Comparison of ENCODE assay signal across 1 cellular context in genomic region chr15:89575146-89575655, GRCh38.
TF ChIP-seq lines count a peak whose summit lies in the region.

A gene with protein sequence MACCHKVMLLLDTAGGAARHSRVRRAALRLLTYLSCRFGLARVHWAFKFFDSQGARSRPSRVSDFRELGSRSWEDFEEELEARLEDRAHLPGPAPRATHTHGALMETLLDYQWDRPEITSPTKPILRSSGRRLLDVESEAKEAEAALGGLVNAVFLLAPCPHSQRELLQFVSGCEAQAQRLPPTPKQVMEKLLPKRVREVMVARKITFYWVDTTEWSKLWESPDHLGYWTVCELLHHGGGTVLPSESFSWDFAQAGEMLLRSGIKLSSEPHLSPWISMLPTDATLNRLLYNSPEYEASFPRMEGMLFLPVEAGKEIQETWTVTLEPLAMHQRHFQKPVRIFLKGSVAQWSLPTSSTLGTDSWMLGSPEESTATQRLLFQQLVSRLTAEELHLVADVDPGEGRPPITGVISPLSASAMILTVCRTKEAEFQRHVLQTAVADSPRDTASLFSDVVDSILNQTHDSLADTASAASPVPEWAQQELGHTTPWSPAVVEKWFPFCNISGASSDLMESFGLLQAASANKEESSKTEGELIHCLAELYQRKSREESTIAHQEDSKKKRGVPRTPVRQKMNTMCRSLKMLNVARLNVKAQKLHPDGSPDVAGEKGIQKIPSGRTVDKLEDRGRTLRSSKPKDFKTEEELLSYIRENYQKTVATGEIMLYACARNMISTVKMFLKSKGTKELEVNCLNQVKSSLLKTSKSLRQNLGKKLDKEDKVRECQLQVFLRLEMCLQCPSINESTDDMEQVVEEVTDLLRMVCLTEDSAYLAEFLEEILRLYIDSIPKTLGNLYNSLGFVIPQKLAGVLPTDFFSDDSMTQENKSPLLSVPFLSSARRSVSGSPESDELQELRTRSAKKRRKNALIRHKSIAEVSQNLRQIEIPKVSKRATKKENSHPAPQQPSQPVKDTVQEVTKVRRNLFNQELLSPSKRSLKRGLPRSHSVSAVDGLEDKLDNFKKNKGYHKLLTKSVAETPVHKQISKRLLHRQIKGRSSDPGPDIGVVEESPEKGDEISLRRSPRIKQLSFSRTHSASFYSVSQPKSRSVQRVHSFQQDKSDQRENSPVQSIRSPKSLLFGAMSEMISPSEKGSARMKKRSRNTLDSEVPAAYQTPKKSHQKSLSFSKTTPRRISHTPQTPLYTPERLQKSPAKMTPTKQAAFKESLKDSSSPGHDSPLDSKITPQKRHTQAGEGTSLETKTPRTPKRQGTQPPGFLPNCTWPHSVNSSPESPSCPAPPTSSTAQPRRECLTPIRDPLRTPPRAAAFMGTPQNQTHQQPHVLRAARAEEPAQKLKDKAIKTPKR (N-terminal part only) (plus strand): TSS chr15:89575469. CDS start chr15:89575587, 118 bp downstream.

TF ChIP-seq in K562, 482 proteins besides CTCF, POLR2A, EP300 and RAD21 (continued from another document and continues in another):
- no peak for TF ChIP-seq ZNF407 (IDR thresholded peaks at IDR 0.05; ENCODE audit: low read depth)
- TF ChIP-seq, protein P1, sequence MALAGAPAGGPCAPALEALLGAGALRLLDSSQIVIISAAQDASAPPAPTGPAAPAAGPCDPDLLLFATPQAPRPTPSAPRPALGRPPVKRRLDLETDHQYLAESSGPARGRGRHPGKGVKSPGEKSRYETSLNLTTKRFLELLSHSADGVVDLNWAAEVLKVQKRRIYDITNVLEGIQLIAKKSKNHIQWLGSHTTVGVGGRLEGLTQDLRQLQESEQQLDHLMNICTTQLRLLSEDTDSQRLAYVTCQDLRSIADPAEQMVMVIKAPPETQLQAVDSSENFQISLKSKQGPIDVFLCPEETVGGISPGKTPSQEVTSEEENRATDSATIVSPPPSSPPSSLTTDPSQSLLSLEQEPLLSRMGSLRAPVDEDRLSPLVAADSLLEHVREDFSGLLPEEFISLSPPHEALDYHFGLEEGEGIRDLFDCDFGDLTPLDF (CRISPR knock-in tag; IDR thresholded peaks at IDR 0.05): peak; percentile 60; the same call in 1 of the 2 replicates
- TF ChIP-seq JUND (IDR thresholded peaks at IDR 0.05; ENCODE audit: borderline replicate concordance, low read depth, low read length): 0 out of 2 replicates have a peak, but pooled peaks have one; percentile 2
- TF ChIP-seq JUND (tag; IDR thresholded peaks at IDR 0.05; ENCODE audit: borderline replicate concordance, low read depth, low read length): 0 out of 3 replicates have a peak, but pooled peaks have one; percentile 9
- TF ChIP-seq, protein P2, sequence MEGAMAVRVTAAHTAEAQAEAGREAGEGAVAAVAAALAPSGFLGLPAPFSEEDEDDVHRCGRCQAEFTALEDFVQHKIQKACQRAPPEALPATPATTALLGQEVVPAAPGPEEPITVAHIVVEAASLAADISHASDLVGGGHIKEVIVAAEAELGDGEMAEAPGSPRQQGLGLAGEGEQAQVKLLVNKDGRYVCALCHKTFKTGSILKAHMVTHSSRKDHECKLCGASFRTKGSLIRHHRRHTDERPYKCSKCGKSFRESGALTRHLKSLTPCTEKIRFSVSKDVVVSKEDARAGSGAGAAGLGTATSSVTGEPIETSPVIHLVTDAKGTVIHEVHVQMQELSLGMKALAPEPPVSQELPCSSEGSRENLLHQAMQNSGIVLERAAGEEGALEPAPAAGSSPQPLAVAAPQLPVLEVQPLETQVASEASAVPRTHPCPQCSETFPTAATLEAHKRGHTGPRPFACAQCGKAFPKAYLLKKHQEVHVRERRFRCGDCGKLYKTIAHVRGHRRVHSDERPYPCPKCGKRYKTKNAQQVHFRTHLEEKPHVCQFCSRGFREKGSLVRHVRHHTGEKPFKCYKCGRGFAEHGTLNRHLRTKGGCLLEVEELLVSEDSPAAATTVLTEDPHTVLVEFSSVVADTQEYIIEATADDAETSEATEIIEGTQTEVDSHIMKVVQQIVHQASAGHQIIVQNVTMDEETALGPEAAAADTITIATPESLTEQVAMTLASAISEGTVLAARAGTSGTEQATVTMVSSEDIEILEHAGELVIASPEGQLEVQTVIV (CRISPR knock-in tag; IDR thresholded peaks at IDR 0.05; ENCODE audit: borderline replicate concordance): no peak
- no peak for TF ChIP-seq CBX8 (IDR thresholded peaks at IDR 0.05; ENCODE audit: borderline replicate concordance, extremely low read depth, low read depth, low read length, poor library complexity, severe bottlenecking)
- TF ChIP-seq NFIC (IDR thresholded peaks at IDR 0.05): peak; percentile 95
- TF ChIP-seq ARID1B (IDR thresholded peaks at IDR 0.05): no peak
- peak; percentile 89 for TF ChIP-seq E2F3 (CRISPR knock-in tag; IDR thresholded peaks at IDR 0.05)
- TF ChIP-seq FIP1L1 (IDR thresholded peaks at IDR 0.05; ENCODE audit: low read depth, low read length, poor library complexity, severe bottlenecking): no peak
- TF ChIP-seq, protein P3, sequence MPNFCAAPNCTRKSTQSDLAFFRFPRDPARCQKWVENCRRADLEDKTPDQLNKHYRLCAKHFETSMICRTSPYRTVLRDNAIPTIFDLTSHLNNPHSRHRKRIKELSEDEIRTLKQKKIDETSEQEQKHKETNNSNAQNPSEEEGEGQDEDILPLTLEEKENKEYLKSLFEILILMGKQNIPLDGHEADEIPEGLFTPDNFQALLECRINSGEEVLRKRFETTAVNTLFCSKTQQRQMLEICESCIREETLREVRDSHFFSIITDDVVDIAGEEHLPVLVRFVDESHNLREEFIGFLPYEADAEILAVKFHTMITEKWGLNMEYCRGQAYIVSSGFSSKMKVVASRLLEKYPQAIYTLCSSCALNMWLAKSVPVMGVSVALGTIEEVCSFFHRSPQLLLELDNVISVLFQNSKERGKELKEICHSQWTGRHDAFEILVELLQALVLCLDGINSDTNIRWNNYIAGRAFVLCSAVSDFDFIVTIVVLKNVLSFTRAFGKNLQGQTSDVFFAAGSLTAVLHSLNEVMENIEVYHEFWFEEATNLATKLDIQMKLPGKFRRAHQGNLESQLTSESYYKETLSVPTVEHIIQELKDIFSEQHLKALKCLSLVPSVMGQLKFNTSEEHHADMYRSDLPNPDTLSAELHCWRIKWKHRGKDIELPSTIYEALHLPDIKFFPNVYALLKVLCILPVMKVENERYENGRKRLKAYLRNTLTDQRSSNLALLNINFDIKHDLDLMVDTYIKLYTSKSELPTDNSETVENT (CRISPR knock-in tag; IDR thresholded peaks at IDR 0.05): no peak
- TF ChIP-seq HDAC3 (IDR thresholded peaks at IDR 0.05; ENCODE audit: borderline replicate concordance, partially characterized antibody): no peak
- no peak for TF ChIP-seq SFPQ (IDR thresholded peaks at IDR 0.05; ENCODE audit: low read depth, low read length)
- TF ChIP-seq ZNF12 (CRISPR knock-in tag; IDR thresholded peaks at IDR 0.05): no peak
- no peak for TF ChIP-seq ZNF263 (CRISPR knock-in tag; IDR thresholded peaks at IDR 0.05; ENCODE audit: borderline replicate concordance)
- no peak for TF ChIP-seq CBX2 (IDR thresholded peaks at IDR 0.05; ENCODE audit: insufficient read depth, low read length, poor library complexity, severe bottlenecking)
- peak; percentile 76 for TF ChIP-seq SP1 (CRISPR knock-in tag; IDR thresholded peaks at IDR 0.05)
- TF ChIP-seq ASH1L (IDR thresholded peaks at IDR 0.05; ENCODE audit: borderline replicate concordance, low read depth, partially characterized antibody): peak; percentile 98
- peak; percentile 80; the same call in 1 of the 2 replicates for TF ChIP-seq SUPT5H (IDR thresholded peaks at IDR 0.05)
- TF ChIP-seq ZNF780A (CRISPR knock-in tag; IDR thresholded peaks at IDR 0.05): no peak
- TF ChIP-seq ERF (CRISPR knock-in tag; IDR thresholded peaks at IDR 0.05): no peak
- TF ChIP-seq NR0B1 (IDR thresholded peaks at IDR 0.05; ENCODE audit: partially characterized antibody): no peak
- peak; percentile 91 to 93 for TF ChIP-seq NRF1 (conservative IDR thresholded peaks at IDR 0.05 in 1 of 2, IDR thresholded peaks at IDR 0.05 in 1 of 2)
- TF ChIP-seq ZNF449 (CRISPR knock-in tag; IDR thresholded peaks at IDR 0.05): no peak
